8 cellular contexts compared by ENCODE assay signal in the genomic region with DNA sequence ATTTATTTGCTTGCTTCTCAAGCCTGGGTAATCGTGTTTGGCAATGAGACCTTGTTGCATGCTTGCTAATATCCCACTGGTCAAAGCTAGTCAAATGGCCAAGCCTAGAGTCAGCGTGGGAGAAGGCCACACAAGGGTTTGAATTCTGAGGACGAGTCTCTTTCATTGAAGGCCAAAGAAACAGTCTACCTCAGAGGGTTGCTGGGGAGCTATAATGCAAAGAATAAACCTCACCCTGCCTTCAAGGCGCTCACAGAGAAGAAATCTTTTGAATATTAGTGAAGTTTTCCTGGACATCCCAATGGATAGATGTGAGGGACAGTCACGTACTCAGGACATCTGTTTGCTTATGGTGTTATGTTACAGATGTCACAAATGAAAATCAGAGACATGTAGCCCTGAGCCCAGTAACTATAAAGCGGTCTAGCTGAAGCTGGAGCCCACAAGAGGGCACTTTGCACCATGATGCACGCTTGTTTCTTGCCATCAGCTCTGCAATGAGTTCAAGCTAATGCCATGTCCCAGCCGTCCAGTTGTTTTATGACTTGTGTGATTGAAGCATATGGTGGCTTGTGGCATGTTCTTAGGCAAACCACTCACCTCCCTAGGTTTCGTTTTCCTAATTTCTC. TPM values are rescaled to one million over a fixed set of nuclear protein-coding genes. Genes with fewer than 3 reads are reported as not detected.
DNase-seq lines count a peak whose midpoint lies in the region; ATAC-seq lines count a peak whose summit lies in the region.

No MANE protein-coding gene starts in this region.

- intact Hi-C loops in activated T-helper 1 cell treated with anti-CD3 and anti-CD28 coated beads, Interleukin-12 subunit alpha, Interleukin-12 subunit beta, Interleukin-2, Interleukin-4 antibody, amounts not matched to agents 30 ng/mL and 10 ng/mL and 1 ng/mL, durations not matched to agents 14 hours and 24 hours and 36 hours (cut with micrococcal nuclease), result loop anchor here (5.0 kb wide), 2 partner anchors 69 to 124 kb away; a partner anchor contains a TSS

- no peaks in the 10 kb centered on the region for H3K9me3 Mint-ChIP-seq in activated T-cell treated with anti-CD3 and anti-CD28 coated beads, Interleukin-2, amount 50 U/mL, for 72 hours
- no peaks in the 10 kb centered on the region for H3K9me3 Mint-ChIP-seq in activated T-helper 1 cell treated with anti-CD3 and anti-CD28 coated beads, Interleukin-12 subunit alpha, Interleukin-12 subunit beta, Interleukin-2, Interleukin-4 antibody, amounts not matched to agents 30 ng/mL and 10 ng/mL and 1 ng/mL, durations not matched to agents 14 hours and 24 hours and 36 hours

- no peak overlapping the region for H3K27ac Mint-ChIP-seq in activated T-cell treated with anti-CD3 and anti-CD28 coated beads, Interleukin-2, amount 50 U/mL, for 72 hours
- H3K27ac Mint-ChIP-seq in activated T-helper 1 cell treated with anti-CD3 and anti-CD28 coated beads, Interleukin-12 subunit alpha, Interleukin-12 subunit beta, Interleukin-2, Interleukin-4 antibody, amounts not matched to agents 30 ng/mL and 10 ng/mL and 1 ng/mL, durations not matched to agents 14 hours and 24 hours and 36 hours, result no peak overlapping the region

- ATAC-seq in GM18508 (IDR thresholded peaks at IDR 0.05; ENCODE audit: insufficient read depth, unreplicated experiment) (peak; percentile 86), HG03039 (IDR thresholded peaks at IDR 0.05; ENCODE audit: unreplicated experiment) (peak; percentile 77)
- peak; percentile 77 to 82 for ATAC-seq in activated T-cell treated with anti-CD3 and anti-CD28 coated beads, Interleukin-2, amount 50 U/mL, for 72 hours (replicated peaks in 1 of 2)

- H3K4me1 Mint-ChIP-seq in activated T-cell treated with anti-CD3 and anti-CD28 coated beads, Interleukin-2, amount 50 U/mL, for 72 hours (ENCODE audit: low read depth), result peaks cover 13% of the 10 kb centered on the region
- H3K4me1 Mint-ChIP-seq in activated T-helper 1 cell treated with anti-CD3 and anti-CD28 coated beads, Interleukin-12 subunit alpha, Interleukin-12 subunit beta, Interleukin-2, Interleukin-4 antibody, amounts not matched to agents 30 ng/mL and 10 ng/mL and 1 ng/mL, durations not matched to agents 14 hours and 24 hours and 36 hours (ENCODE audit: low read depth), result peaks cover 18% of the 10 kb centered on the region

- DNase-seq in Ammon's horn (ENCODE audit: low spot score) (peak; percentile 92), NCI-H460 (ENCODE audit: extremely low read depth, low read depth) (peak; percentile 58), foreskin melanocyte (peak; percentile 63), pons (ENCODE audit: low spot score) (peak; percentile 91)
- DNase-seq in activated T-cell treated with anti-CD3 and anti-CD28 coated beads, Interleukin-2, amount 50 U/mL, for 72 hours, result peak; percentile 19 to 31
- no peak for DNase-seq in activated T-helper 1 cell treated with anti-CD3 and anti-CD28 coated beads, Interleukin-12 subunit alpha, Interleukin-12 subunit beta, Interleukin-2, Interleukin-4 antibody, amounts not matched to agents 30 ng/mL and 10 ng/mL and 1 ng/mL, durations not matched to agents 14 hours and 24 hours and 36 hours (ENCODE audit: low spot score)

- no peaks in the 10 kb centered on the region for H3K36me3 Mint-ChIP-seq in activated T-cell treated with anti-CD3 and anti-CD28 coated beads, Interleukin-2, amount 50 U/mL, for 72 hours (ENCODE audit: insufficient read depth in 2 of 2)
- no peaks in the 10 kb centered on the region for H3K36me3 Mint-ChIP-seq in activated T-helper 1 cell treated with anti-CD3 and anti-CD28 coated beads, Interleukin-12 subunit alpha, Interleukin-12 subunit beta, Interleukin-2, Interleukin-4 antibody, amounts not matched to agents 30 ng/mL and 10 ng/mL and 1 ng/mL, durations not matched to agents 14 hours and 24 hours and 36 hours (ENCODE audit: low read depth)

- H3K27me3 Mint-ChIP-seq in activated T-cell treated with anti-CD3 and anti-CD28 coated beads, Interleukin-2, amount 50 U/mL, for 72 hours (ENCODE audit: low read depth), result peaks cover 13% of the 10 kb centered on the region
- peaks cover 3% of the 10 kb centered on the region for H3K27me3 Mint-ChIP-seq in activated T-helper 1 cell treated with anti-CD3 and anti-CD28 coated beads, Interleukin-12 subunit alpha, Interleukin-12 subunit beta, Interleukin-2, Interleukin-4 antibody, amounts not matched to agents 30 ng/mL and 10 ng/mL and 1 ng/mL, durations not matched to agents 14 hours and 24 hours and 36 hours (ENCODE audit: insufficient read depth)

- peak overlapping the region; percentile 70 to 74 for H3K4me3 Mint-ChIP-seq in activated T-cell treated with anti-CD3 and anti-CD28 coated beads, Interleukin-2, amount 50 U/mL, for 72 hours
- H3K4me3 Mint-ChIP-seq in activated T-helper 1 cell treated with anti-CD3 and anti-CD28 coated beads, Interleukin-12 subunit alpha, Interleukin-12 subunit beta, Interleukin-2, Interleukin-4 antibody, amounts not matched to agents 30 ng/mL and 10 ng/mL and 1 ng/mL, durations not matched to agents 14 hours and 24 hours and 36 hours, result no peak overlapping the region

RNA-seq across cellular contexts. Expression of a gene that starts 1.1 kb away (rescaled TPM):
- 1.9 and 3.3 TPM in 2 replicates for total RNA-seq in NCI-H460 (2014; rRNA removed; shearing (Covaris generic))
- 2.5 and 4.6 TPM in 2 replicates for polyA plus RNA-seq in NCI-H460 (2014; cell fraction: nucleus; rRNA removed)
- total RNA-seq in activated T-cell treated with anti-CD3 and anti-CD28 coated beads, Interleukin-2, amount 50 U/mL, for 72 hours, result under 1 TPM; 0.09 to 0.14 TPM
- not detected in 2 replicates for total RNA-seq in activated T-helper 1 cell treated with anti-CD3 and anti-CD28 coated beads, Interleukin-12 subunit alpha, Interleukin-12 subunit beta, Interleukin-2, Interleukin-4 antibody, amounts not matched to agents 30 ng/mL and 10 ng/mL and 1 ng/mL, durations not matched to agents 14 hours and 24 hours and 36 hours

RNA-seq across cellular contexts. Expression of a gene that starts 36.6 kb away (rescaled TPM):
- total RNA-seq in NCI-H460 (2014; rRNA removed; shearing (Covaris generic)), result 0.46 and 1.2 TPM in 2 replicates
- polyA plus RNA-seq in NCI-H460 (2014; cell fraction: nucleus; rRNA removed), result 0.28 and 0.75 TPM in 2 replicates
- total RNA-seq in activated T-cell treated with anti-CD3 and anti-CD28 coated beads, Interleukin-2, amount 50 U/mL, for 72 hours, result 1 to 10 TPM in 1 of 2 donors, under 1 TPM in 1; 0.51 to 2.0 TPM
- total RNA-seq in activated T-helper 1 cell treated with anti-CD3 and anti-CD28 coated beads, Interleukin-12 subunit alpha, Interleukin-12 subunit beta, Interleukin-2, Interleukin-4 antibody, amounts not matched to agents 30 ng/mL and 10 ng/mL and 1 ng/mL, durations not matched to agents 14 hours and 24 hours and 36 hours, result 0.61 TPM in 1 of 2 replicates, not detected in the other
